19 cellular contexts compared by ENCODE assay signal in the genomic region with DNA sequence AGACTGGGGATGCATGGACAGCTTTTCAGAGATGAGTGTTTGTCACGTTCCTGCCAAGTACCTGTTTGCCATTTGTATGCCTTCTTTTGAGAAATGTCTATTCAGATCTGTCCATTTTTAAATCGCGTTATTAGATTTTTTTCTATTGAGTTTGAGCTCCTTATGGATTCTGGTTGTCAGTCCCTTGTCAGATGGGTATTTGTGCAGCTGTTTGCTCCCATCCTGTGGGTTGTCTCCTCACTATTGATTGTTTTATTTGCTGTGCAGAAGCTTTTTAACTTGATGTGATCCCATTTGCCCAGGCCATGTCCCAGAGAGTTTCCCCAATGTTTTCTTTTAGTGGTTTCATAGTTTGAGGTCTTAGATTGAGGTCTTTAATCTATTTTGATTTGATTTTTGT. TPM values are rescaled to one million over a fixed set of nuclear protein-coding genes. Genes with fewer than 3 reads are reported as not detected.
A peak's percentile ranks its signal among the peaks of the same experiment; 100 is the strongest.
DNase-seq lines count a peak whose midpoint lies in the region; ATAC-seq and TF ChIP-seq lines count a peak whose summit lies in the region.
"Had no signal": no experiment of that assay in that cellular context is flagged by ENCODE, and none has a peak within 500 bp of the region (broad histone marks: within the 10 kb centered on the region; RNA-seq: fewer than 3 reads in every experiment).

No MANE protein-coding gene starts in this region.

- peaks cover 13% of the 10 kb centered on the region for H3K9me3 ChIP-seq in left ventricle myocardium inferior (replicated peaks)
- peaks cover 10 to 11% of the 10 kb centered on the region in 2 donors for H3K9me3 ChIP-seq in mucosa of rectum (ENCODE audit: control insufficient read depth in 2 of 2, low read length in 2 of 2)
- H3K9me3 ChIP-seq: thyroid gland had no signal

- peak overlapping the region; percentile 86 for H3K27ac ChIP-seq in left ventricle myocardium inferior (replicated peaks)
- H3K27ac ChIP-seq in VCaP: peak overlapping the region; percentile 11; the same call in 1 of the 2 replicates
- H3K27ac ChIP-seq in mucosa of rectum (ENCODE audit: low read depth in 2 of 2, low read length in 2 of 2): peak overlapping the region; percentile 56 to 67
- H3K27ac ChIP-seq: SK-N-MC, thyroid gland had no signal

- intact Hi-C loops in left ventricle myocardium inferior (cut with micrococcal nuclease): no loop called here
- intact Hi-C loops in left cardiac atrium (cut with DNase I): loop anchor here (5.0 kb wide), 3 partner anchors 210 to 400 kb away; partner anchors contain the start of gene PDGFA (in 1 of the 2)

- H3K4me1 ChIP-seq in left ventricle myocardium inferior (peaks cover 53% of the 10 kb centered on the region), mucosa of rectum (ENCODE audit: control insufficient read depth in 2 of 2, insufficient read depth in 2 of 2, low read length in 2 of 2) (peaks cover 8 to 24% of the 10 kb centered on the region in 2 donors)

- H3K9ac ChIP-seq in mucosa of rectum (ENCODE audit: low read depth in 1 of 2, low read length in 2 of 2): peak overlapping the region in 1 of 2 donors; percentile 52

- peaks cover 23% of the 10 kb centered on the region for H3K36me3 ChIP-seq in left ventricle myocardium inferior
- H3K36me3 ChIP-seq in mucosa of rectum (ENCODE audit: control insufficient read depth in 2 of 2, insufficient read depth in 2 of 2, low read length in 2 of 2): peaks cover 20 to 26% of the 10 kb centered on the region in 2 donors

- no peak for ATAC-seq in left cardiac atrium
- no peak for ATAC-seq in HG02852 (IDR thresholded peaks at IDR 0.05; ENCODE audit: unreplicated experiment)
- ATAC-seq: CD8-positive, alpha-beta T cell; stimulated activated naive CD8-positive, alpha-beta T cell treated with anti-CD3 and anti-CD28 coated beads, Interleukin-15, Interleukin-2, amounts not matched to agents 100 U/mL and 50 U/mL, for 24 hours had no signal

- H3K27me3 ChIP-seq in left ventricle myocardium inferior (ENCODE audit: low read depth): no peaks in the 10 kb centered on the region
- no peaks in the 10 kb centered on the region for H3K27me3 ChIP-seq in mucosa of rectum (ENCODE audit: control insufficient read depth in 2 of 2, insufficient read depth in 2 of 2, low read length in 2 of 2)
- H3K27me3 ChIP-seq: dorsolateral prefrontal cortex, Peyer's patch, thyroid gland had no signal

- no peak overlapping the region for H3K4me3 ChIP-seq in left ventricle myocardium inferior
- no peak overlapping the region for H3K4me3 ChIP-seq in mucosa of rectum (ENCODE audit: low read length in 2 of 2)
- H3K4me3 ChIP-seq: SK-N-MC, thyroid gland had no signal

- TF ChIP-seq CTCF in left ventricle myocardium inferior (IDR thresholded peaks at IDR 0.05; ENCODE audit: borderline replicate concordance) (no peak), VCaP (conservative IDR thresholded peaks at IDR 0.05) (no peak)

- DNase-seq in left ventricle myocardium inferior (no peak), left cardiac atrium (no peak), amniotic stem cell (lab: John Stamatoyannopoulos, UW) (no peak), NCI-H2171 (lab: John Stamatoyannopoulos, UW) (no peak)
- DNase-seq: activated CD4-positive, alpha-beta T cell treated with anti-CD3 and anti-CD28 coated beads for 48 hours; anterior cingulate cortex; central memory CD4-positive, alpha-beta T cell; mesendoderm; NCI-H1105; NK-92 treated with Interleukin-12 subunit alpha and Interleukin-12 subunit beta, amount 100 ng/mL, for 24 hours; stimulated activated naive CD8-positive, alpha-beta T cell treated with anti-CD3 and anti-CD28 coated beads, Interleukin-15, Interleukin-2, amounts not matched to agents 100 U/mL and 50 U/mL, for 24 hours; thyroid gland had no signal

RNA-seq across cellular contexts. Expression of gene PRKAR1B, which starts 5.5 kb away (rescaled TPM):
- total RNA-seq in left ventricle myocardium inferior: 14.2 TPM
- 10 to 100 TPM; 15.8 to 19.8 TPM for total RNA-seq in left cardiac atrium

RNA-seq across cellular contexts. Expression of gene DNAAF5, which starts 6.1 kb away (rescaled TPM):
- total RNA-seq in left ventricle myocardium inferior: 18.1 TPM
- total RNA-seq in left cardiac atrium: 10 to 100 TPM; 14.9 to 15.0 TPM

Comparison
In these comparisons a context has a peak if more than half of its experiments do, and no peak if none do; other contexts are left out.
1. H3K27ac ChIP-seq: peak in every context shown above with its lines; median percentile 86 in left ventricle myocardium inferior; 62 in mucosa of rectum; 11 in VCaP.